In genomic region chr21:42513985-42514882, GRCh38 we compare ENCODE assay signal across 8 cellular contexts. TPM values are rescaled to one million over a fixed set of nuclear protein-coding genes. Genes with fewer than 3 reads are reported as not detected.
DNase-seq lines count a peak whose midpoint lies in the region; ATAC-seq and TF ChIP-seq lines count a peak whose summit lies in the region.

No MANE protein-coding gene starts in this region.

- H3K27me3 ChIP-seq in Caco-2 (replicated peaks; ENCODE audit: control insufficient read depth, insufficient read depth, low read length) = no peaks in the 10 kb centered on the region
- H3K27me3 ChIP-seq in thoracic aorta (replicated peaks; ENCODE audit: insufficient read depth) = no peaks in the 10 kb centered on the region

- ATAC-seq in GM21529 (IDR thresholded peaks at IDR 0.05; ENCODE audit: unreplicated experiment) (peak; percentile 60), thoracic aorta (ENCODE audit: insufficient number of reproducible peaks, low FRiP score, low read depth) (peak; percentile 35)
- ATAC-seq in activated CD8-positive, alpha-beta memory T cell treated with anti-CD3 and anti-CD28 coated beads, Interleukin-2, amount 10 ng/mL, durations not matched to agents 7 days and 5 days = peak; percentile 73

- no peaks in the 10 kb centered on the region for H3K36me3 ChIP-seq in Caco-2 (ENCODE audit: control insufficient read depth, insufficient read depth, low read length)
- H3K36me3 ChIP-seq in thoracic aorta = no peaks in the 10 kb centered on the region

- H3K9me3 Mint-ChIP-seq in Caco-2 (ENCODE audit: unreplicated experiment) (no peaks in the 10 kb centered on the region), nephron (no peaks in the 10 kb centered on the region)
- no peaks in the 10 kb centered on the region for H3K9me3 Mint-ChIP-seq in activated CD8-positive, alpha-beta memory T cell treated with anti-CD3 and anti-CD28 coated beads, Interleukin-2, amount 10 ng/mL, durations not matched to agents 7 days and 5 days (ENCODE audit: low read depth)

- TF ChIP-seq CTCF in Caco-2 (IDR thresholded peaks at IDR 0.05; ENCODE audit: insufficient read depth in 1 of 2, low read depth in 1 of 2, low read length in 1 of 2, severe bottlenecking in 1 of 2, unreplicated experiment in 1 of 2) = no peak
- no peak for TF ChIP-seq CTCF in nephron (IDR thresholded peaks at IDR 0.05; ENCODE audit: unreplicated experiment in 3 of 3)
- TF ChIP-seq CTCF in thoracic aorta (IDR thresholded peaks at IDR 0.05) = no peak

- H3K4me3 Mint-ChIP-seq in Caco-2 (ENCODE audit: unreplicated experiment) (peak overlapping the region; percentile 79), nephron (peak overlapping the region; percentile 85 to 88 (median 85))
- peak overlapping the region; percentile 72 for H3K4me3 Mint-ChIP-seq in activated CD8-positive, alpha-beta memory T cell treated with anti-CD3 and anti-CD28 coated beads, Interleukin-2, amount 10 ng/mL, durations not matched to agents 7 days and 5 days

- peaks cover 25% of the 10 kb centered on the region for H3K4me1 Mint-ChIP-seq in Caco-2 (ENCODE audit: low read depth, unreplicated experiment)
- peaks cover 17% of the 10 kb centered on the region for H3K4me1 Mint-ChIP-seq in activated CD8-positive, alpha-beta memory T cell treated with anti-CD3 and anti-CD28 coated beads, Interleukin-2, amount 10 ng/mL, durations not matched to agents 7 days and 5 days
- peaks cover 10% of the 10 kb centered on the region for H3K4me1 Mint-ChIP-seq in nephron

- H3K4me1 ChIP-seq in Caco-2 (peaks cover 31% of the 10 kb centered on the region), thoracic aorta (ENCODE audit: control insufficient read depth in 1 of 2, low read depth in 2 of 2) (peaks cover 4 to 13% of the 10 kb centered on the region in 2 donors)

- no TSS peak for BruUV-seq in Caco-2 (replicated peaks; lab: Mats Ljungman, UMichigan)

- H3K36me3 Mint-ChIP-seq in Caco-2 (ENCODE audit: insufficient read depth, unreplicated experiment) (no peaks in the 10 kb centered on the region), nephron (ENCODE audit: low read depth) (no peaks in the 10 kb centered on the region)
- peaks cover 1% of the 10 kb centered on the region for H3K36me3 Mint-ChIP-seq in activated CD8-positive, alpha-beta memory T cell treated with anti-CD3 and anti-CD28 coated beads, Interleukin-2, amount 10 ng/mL, durations not matched to agents 7 days and 5 days

- H3K9me3 ChIP-seq in Caco-2 (no peaks in the 10 kb centered on the region), thoracic aorta (no peaks in the 10 kb centered on the region)

- H3K4me3 ChIP-seq in Caco-2 (ENCODE audit: low read depth, low read length) (peak overlapping the region; percentile 76), thoracic aorta (peak overlapping the region; percentile 93)

- H3K27ac Mint-ChIP-seq in Caco-2 (ENCODE audit: unreplicated experiment) (peak overlapping the region; percentile 29), nephron (peak overlapping the region; percentile 4 to 60 (median 41))
- peak overlapping the region; percentile 69 for H3K27ac Mint-ChIP-seq in activated CD8-positive, alpha-beta memory T cell treated with anti-CD3 and anti-CD28 coated beads, Interleukin-2, amount 10 ng/mL, durations not matched to agents 7 days and 5 days

- CTCF ChIA-PET in Caco-2 (lab: Charles Lee) = no interaction called here
- CTCF ChIA-PET in activated CD8-positive, alpha-beta memory T cell treated with anti-CD3 and anti-CD28 coated beads, Interleukin-2, amount 10 ng/mL, durations not matched to agents 7 days and 5 days (lab: Charles Lee) = interaction anchor here (1.1 to 2.7 kb wide), 5 partner anchors 10 to 47 kb away, joined by 4 to 15 read pairs (median 6); no protein-coding TSS in a partner anchor

- POLR2A ChIA-PET in Caco-2 (lab: Charles Lee) = interaction anchor here (0.6 kb wide), 1 partner anchor 318 kb away, joined by 8 read pairs; no protein-coding TSS in a partner anchor

- H3K27me3 Mint-ChIP-seq in Caco-2 (ENCODE audit: insufficient read depth, unreplicated experiment) (no peaks in the 10 kb centered on the region), nephron (ENCODE audit: low read depth) (peaks cover 56% of the 10 kb centered on the region)
- H3K27me3 Mint-ChIP-seq in activated CD8-positive, alpha-beta memory T cell treated with anti-CD3 and anti-CD28 coated beads, Interleukin-2, amount 10 ng/mL, durations not matched to agents 7 days and 5 days = peaks cover 20% of the 10 kb centered on the region

- H3K27ac ChIP-seq in epithelial cell of prostate (peak overlapping the region; percentile 39), thoracic aorta (peak overlapping the region; percentile 39 to 49)

- peak in 1 of 2 experiments; percentile 48 for DNase-seq in Caco-2
- peak; percentile 30 for DNase-seq in NCI-H2029 (lab: John Stamatoyannopoulos, UW)
- DNase-seq in activated CD8-positive, alpha-beta memory T cell treated with anti-CD3 and anti-CD28 coated beads, Interleukin-2, amount 10 ng/mL, durations not matched to agents 7 days and 5 days = peak; percentile 68
- DNase-seq in epithelial cell of prostate (ENCODE audit: low read depth, low spot score) = no peak
- DNase-seq in thoracic aorta (ENCODE audit: low spot score) = no peak
- no peak for DNase-seq in HuH-7 (ENCODE audit: low spot score)

- intact Hi-C loops in Caco-2 (cut with micrococcal nuclease; ENCODE audit: unreplicated experiment) = loop anchor here (2.0 kb wide), 1 partner anchor 55 kb away; no protein-coding TSS in a partner anchor

RNA-seq across cellular contexts. Expression of gene SLC37A1, which starts 0.6 kb away (rescaled TPM):
- total RNA-seq in Caco-2 (2022) (8.4 and 9.8 TPM in 2 replicates), thoracic aorta (1 to 10 TPM; 6.6 to 9.6 TPM)
- total RNA-seq in activated CD8-positive, alpha-beta memory T cell treated with anti-CD3 and anti-CD28 coated beads, Interleukin-2, amount 10 ng/mL, durations not matched to agents 7 days and 5 days = 10 to 100 TPM; 14.0 to 14.8 TPM

RNA-seq across cellular contexts. Expression of gene RSPH1, which starts 18.2 kb away (rescaled TPM):
- total RNA-seq in Caco-2 (2022) (0.23 and 0.51 TPM in 2 replicates), thoracic aorta (under 1 TPM in 1 of 2 donors, not detected in 1; 0.27 TPM)
- not detected for total RNA-seq in activated CD8-positive, alpha-beta memory T cell treated with anti-CD3 and anti-CD28 coated beads, Interleukin-2, amount 10 ng/mL, durations not matched to agents 7 days and 5 days

Comparison
In these comparisons a context has a peak if more than half of its experiments do, and no peak if none do; other contexts are left out.
1. DNase-seq: peak in NCI-H2029 (single experiment) and activated CD8-positive, alpha-beta memory T cell treated with anti-CD3 and anti-CD28 coated beads, Interleukin-2, amount 10 ng/mL, durations not matched to agents 7 days and 5 days (single experiment); none in epithelial cell of prostate (single experiment), thoracic aorta (single experiment) and HuH-7 (single experiment).
2. Peak in every context shown above with its lines, with median percentiles within 50 percentile points of each other: H3K27ac Mint-ChIP-seq, H3K4me3 Mint-ChIP-seq and ATAC-seq.